8 cellular contexts compared by ENCODE assay signal in genomic region chr6:138690975-138691594, GRCh38.
DNase-seq lines count a peak whose midpoint lies in the region; ATAC-seq and TF ChIP-seq lines count a peak whose summit lies in the region.

No MANE protein-coding gene starts in this region.

- dilution Hi-C loops in mammary epithelial cell (cut with HindIII; ENCODE audit: low sequenced_read_pairs): no loop called here

- BruUV-seq in mammary epithelial cell (replicated peaks; lab: Mats Ljungman, UMichigan): TSS peak; percentile 24

- peaks cover 67% of the 10 kb centered on the region for H3K79me2 ChIP-seq in mammary epithelial cell (ENCODE audit: insufficient read depth, low read length)

- no peak for TF ChIP-seq POLR2A in heart left ventricle (IDR thresholded peaks at IDR 0.05)

- ATAC-seq in heart left ventricle (no peak), left ventricle myocardium superior (no peak), upper lobe of right lung (no peak), mucosa of descending colon (no peak)

- peak overlapping the region; percentile 67 for H3K4me2 ChIP-seq in mammary epithelial cell (ENCODE audit: insufficient read depth, low read depth, low read length)

- CTCF ChIA-PET in mammary epithelial cell (lab: Charles Lee; ENCODE audit: low non-redundant PET): interaction anchor here (0.6 kb wide), 1 partner anchor 87 kb away, joined by 3 read pairs; no protein-coding TSS in a partner anchor

- no peak for TF ChIP-seq RAD21 in liver (IDR thresholded peaks at IDR 0.05)

- no peak for DNase-seq in heart left ventricle
- no peak for DNase-seq in left ventricle myocardium superior
- no peak for DNase-seq in mammary epithelial cell
- DNase-seq in upper lobe of right lung: no peak
- no peak for DNase-seq in UCSD-AML1 (lab: John Stamatoyannopoulos, UW; ENCODE audit: unreplicated experiment)
- DNase-seq in stimulated activated CD4-positive, alpha-beta T cell treated with anti-CD3 and anti-CD28 coated beads, Interleukin-15, amount 100 ng/mL, for 24 hours: no peak
- no peak for DNase-seq in mucosa of descending colon

- TF ChIP-seq CTCF in heart left ventricle (IDR thresholded peaks at IDR 0.05) (no peak), mammary epithelial cell (conservative IDR thresholded peaks at IDR 0.05 in 1 of 2, IDR thresholded peaks at IDR 0.05 in 1 of 2; ENCODE audit: extremely low read depth in 1 of 2, insufficient read depth in 1 of 2, low read depth in 1 of 2, low read length in 2 of 2) (no peak), liver (IDR thresholded peaks at IDR 0.05; ENCODE audit: low read depth, low read length, missing input control) (no peak), upper lobe of right lung (IDR thresholded peaks at IDR 0.05) (no peak), mucosa of descending colon (IDR thresholded peaks at IDR 0.05) (no peak)

- 76 to 84% (median 78%) methylated on average over 11 of the region's 11 CpGs for WGBS in heart left ventricle, 4 donors
- WGBS in mammary epithelial cell (ENCODE audit: low coverage, missing lambda C conversion rate): 68% methylated on average over 11 of the region's 11 CpGs
- 70% methylated on average over 11 of the region's 11 CpGs for WGBS in liver

- H2AFZ ChIP-seq in mammary epithelial cell (ENCODE audit: low read depth, low read length): peak overlapping the region; percentile 84

- H3K4me1 ChIP-seq in heart left ventricle: peaks cover 0 to 19% (median 4%) of the 10 kb centered on the region in 12 donors
- peaks cover 16% of the 10 kb centered on the region for H3K4me1 ChIP-seq in mammary epithelial cell (ENCODE audit: insufficient read depth, low read length)
- H3K4me1 ChIP-seq in liver (ENCODE audit: control insufficient read depth in 4 of 4, insufficient read depth in 4 of 4, low read length in 3 of 4): peaks cover 0 to 24% (median 20%) of the 10 kb centered on the region in 4 donors
- no peaks in the 10 kb centered on the region for H3K4me1 ChIP-seq in upper lobe of right lung
- no peaks in the 10 kb centered on the region for H3K4me1 ChIP-seq in mucosa of descending colon (ENCODE audit: low read depth)

- H3K36me3 ChIP-seq in heart left ventricle (no peaks in the 10 kb centered on the region), mammary epithelial cell (ENCODE audit: insufficient read depth, low read length) (no peaks in the 10 kb centered on the region), liver (ENCODE audit: control insufficient read depth in 4 of 4, insufficient read depth in 3 of 4, low read depth in 1 of 4, low read length in 3 of 4) (no peaks in the 10 kb centered on the region), upper lobe of right lung (no peaks in the 10 kb centered on the region), mucosa of descending colon (ENCODE audit: low read depth) (no peaks in the 10 kb centered on the region)

- H3K27me3 ChIP-seq in heart left ventricle (no peaks in the 10 kb centered on the region), mammary epithelial cell (ENCODE audit: insufficient read depth, low read length) (no peaks in the 10 kb centered on the region), liver (ENCODE audit: control insufficient read depth in 4 of 4, insufficient read depth in 4 of 4, low read length in 3 of 4) (no peaks in the 10 kb centered on the region), upper lobe of right lung (no peaks in the 10 kb centered on the region)

- no peaks in the 10 kb centered on the region for H4K20me1 ChIP-seq in mammary epithelial cell (ENCODE audit: insufficient read depth, low read length)

- peak overlapping the region; percentile 88 for H3K9ac ChIP-seq in mammary epithelial cell (ENCODE audit: insufficient read depth, low read length)
- H3K9ac ChIP-seq in liver (ENCODE audit: low read depth in 1 of 2, low read length in 2 of 2): peak overlapping the region; percentile 25 to 33

- H3K27ac ChIP-seq in heart left ventricle: no peak overlapping the region
- H3K27ac ChIP-seq in mammary epithelial cell (ENCODE audit: insufficient read depth, low read depth, low read length): peak overlapping the region; percentile 91
- H3K27ac ChIP-seq in liver (ENCODE audit: low read depth in 1 of 2, low read length in 2 of 2): peak overlapping the region; percentile 79 to 86
- H3K27ac ChIP-seq in upper lobe of right lung: no peak overlapping the region

- H3K4me3 ChIP-seq in heart left ventricle (peak overlapping the region in 7 of 12 donors; percentile 57 to 91 (median 76)), mammary epithelial cell (replicated peaks in 1 of 3; ENCODE audit: insufficient read depth in 1 of 3, low read depth in 2 of 3, low read length in 3 of 3) (peak overlapping the region; percentile 65 to 89 (median 68)), liver (ENCODE audit: low read depth in 1 of 3, low read length in 3 of 3) (peak overlapping the region; percentile 54 to 97 (median 78)), upper lobe of right lung (peak overlapping the region; percentile 69), mucosa of descending colon (no peak overlapping the region)

- intact Hi-C loops in heart left ventricle (cut with DNase I) (loop anchor here in 9 of 10 donors (5.0 to 10.0 kb wide), 5 partner anchors 71 to 286 kb away; partner anchors contain the start of gene HEBP2 (in 1 of the 9)), left ventricle myocardium superior (cut with micrococcal nuclease) (no loop called here), mammary epithelial cell (cut with micrococcal nuclease) (loop anchor here (1.0 to 5.0 kb wide), 4 partner anchors 29 to 103 kb away; no protein-coding TSS in a partner anchor), upper lobe of right lung (cut with DNase I) (no loop called here), mucosa of descending colon (cut with DNase I, micrococcal nuclease) (loop anchor here in 1 of 2 donors (10.0 kb wide), 1 partner anchor 74 kb away; no protein-coding TSS in a partner anchor)

- no peaks in the 10 kb centered on the region for H3K9me3 ChIP-seq in heart left ventricle
- no peaks in the 10 kb centered on the region for H3K9me3 ChIP-seq in mammary epithelial cell (replicated peaks; ENCODE audit: insufficient read depth, low read length)
- no peaks in the 10 kb centered on the region for H3K9me3 ChIP-seq in liver (ENCODE audit: control insufficient read depth in 4 of 4, low read length in 3 of 4)
- no peaks in the 10 kb centered on the region for H3K9me3 ChIP-seq in upper lobe of right lung
- no peaks in the 10 kb centered on the region for H3K9me3 ChIP-seq in mucosa of descending colon

- in situ Hi-C loops in mammary epithelial cell (cut with MboI; ENCODE audit: low sequenced_read_pairs in 2 of 2): loop anchor here in 1 of 2 donors (10.0 kb wide), 1 partner anchor 96 kb away; no protein-coding TSS in a partner anchor

TF ChIP-seq in liver, 16 proteins besides CTCF, POLR2A, EP300 and RAD21:
- no peak for TF ChIP-seq MAX (IDR thresholded peaks at IDR 0.05)
- TF ChIP-seq TAF1 (conservative IDR thresholded peaks at IDR 0.05): no peak
- TF ChIP-seq YY1 (IDR thresholded peaks at IDR 0.05): no peak
- TF ChIP-seq ATF3 (IDR thresholded peaks at IDR 0.05): no peak
- TF ChIP-seq ZBTB33 (IDR thresholded peaks at IDR 0.05): no peak
- TF ChIP-seq FOXA1 (IDR thresholded peaks at IDR 0.05): no peak
- no peak for TF ChIP-seq FOXA2 (IDR thresholded peaks at IDR 0.05)
- TF ChIP-seq REST (IDR thresholded peaks at IDR 0.05): no peak
- TF ChIP-seq JUND (IDR thresholded peaks at IDR 0.05): no peak
TF ChIP-seq in liver: peak in this region for 0.

Comparison
In these comparisons a context has a peak if more than half of its experiments do, and no peak if none do; other contexts are left out.
1. intact Hi-C loops: an anchor here in heart left ventricle (5.0 to 10.0 kb wide) and mammary epithelial cell (1.0 to 5.0 kb wide); none called in left ventricle myocardium superior and upper lobe of right lung.
2. H3K27ac ChIP-seq: peak in mammary epithelial cell (single experiment) and liver (2 of 2); none in heart left ventricle (0 of 12) and upper lobe of right lung (single experiment).